Comparison of ENCODE assay signal across 8 cellular contexts in genomic region chr4:83455300-83456183, GRCh38. TPM values are rescaled to one million over a fixed set of nuclear protein-coding genes. Genes with fewer than 3 reads are reported as not detected.
DNase-seq lines count a peak whose midpoint lies in the region; ATAC-seq, FAIRE-seq and TF ChIP-seq lines count a peak whose summit lies in the region.

A gene with protein sequence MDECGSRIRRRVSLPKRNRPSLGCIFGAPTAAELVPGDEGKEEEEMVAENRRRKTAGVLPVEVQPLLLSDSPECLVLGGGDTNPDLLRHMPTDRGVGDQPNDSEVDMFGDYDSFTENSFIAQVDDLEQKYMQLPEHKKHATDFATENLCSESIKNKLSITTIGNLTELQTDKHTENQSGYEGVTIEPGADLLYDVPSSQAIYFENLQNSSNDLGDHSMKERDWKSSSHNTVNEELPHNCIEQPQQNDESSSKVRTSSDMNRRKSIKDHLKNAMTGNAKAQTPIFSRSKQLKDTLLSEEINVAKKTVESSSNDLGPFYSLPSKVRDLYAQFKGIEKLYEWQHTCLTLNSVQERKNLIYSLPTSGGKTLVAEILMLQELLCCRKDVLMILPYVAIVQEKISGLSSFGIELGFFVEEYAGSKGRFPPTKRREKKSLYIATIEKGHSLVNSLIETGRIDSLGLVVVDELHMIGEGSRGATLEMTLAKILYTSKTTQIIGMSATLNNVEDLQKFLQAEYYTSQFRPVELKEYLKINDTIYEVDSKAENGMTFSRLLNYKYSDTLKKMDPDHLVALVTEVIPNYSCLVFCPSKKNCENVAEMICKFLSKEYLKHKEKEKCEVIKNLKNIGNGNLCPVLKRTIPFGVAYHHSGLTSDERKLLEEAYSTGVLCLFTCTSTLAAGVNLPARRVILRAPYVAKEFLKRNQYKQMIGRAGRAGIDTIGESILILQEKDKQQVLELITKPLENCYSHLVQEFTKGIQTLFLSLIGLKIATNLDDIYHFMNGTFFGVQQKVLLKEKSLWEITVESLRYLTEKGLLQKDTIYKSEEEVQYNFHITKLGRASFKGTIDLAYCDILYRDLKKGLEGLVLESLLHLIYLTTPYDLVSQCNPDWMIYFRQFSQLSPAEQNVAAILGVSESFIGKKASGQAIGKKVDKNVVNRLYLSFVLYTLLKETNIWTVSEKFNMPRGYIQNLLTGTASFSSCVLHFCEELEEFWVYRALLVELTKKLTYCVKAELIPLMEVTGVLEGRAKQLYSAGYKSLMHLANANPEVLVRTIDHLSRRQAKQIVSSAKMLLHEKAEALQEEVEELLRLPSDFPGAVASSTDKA (minus strand): TSS chr4:83455823. CDS start chr4:83455693, 130 bp downstream.
MRPS18C (plus strand) TSS chr4:83456058; CDS start chr4:83456078, 20 bp downstream.

- 0 to 1% methylated on average over 44 to 52 of the region's 57 CpGs for WGBS in mesodermal cell (ENCODE audit: insufficient coverage in 2 of 2), 2 experiments

- no peaks in the 10 kb centered on the region for H3F3A ChIP-seq in OCI-LY1 (ENCODE audit: insufficient read depth, low read length)

- H3K27me3 ChIP-seq in OCI-LY1 (ENCODE audit: insufficient read depth, low read length) = no peaks in the 10 kb centered on the region

- H3K4me3 ChIP-seq in OCI-LY1 (ENCODE audit: low read depth, low read length, poor library complexity, severe bottlenecking) (peak within 1 kb of the TSS; percentile 91), mesodermal cell (ENCODE audit: extremely low read depth, insufficient read depth, low read length, poor library complexity, severe bottlenecking) (peak within 1 kb of the TSS; percentile 91)

- H3K4me2 ChIP-seq in OCI-LY1 (ENCODE audit: low read length) = peak within 1 kb of the TSS; percentile 97

- peak within 1 kb of the TSS; percentile 93 for H3K9ac ChIP-seq in OCI-LY1 (ENCODE audit: low read length)

- peaks cover 32% of the 10 kb centered on the region for H3K4me1 ChIP-seq in OCI-LY1 (ENCODE audit: insufficient read depth, low read length, severe bottlenecking)
- H3K4me1 ChIP-seq in mesodermal cell (ENCODE audit: control insufficient read depth, insufficient read depth, low read length, poor library complexity, severe bottlenecking) = no peaks in the 10 kb centered on the region

- H3K36me3 ChIP-seq in OCI-LY1 (ENCODE audit: insufficient read depth, low read length) = peaks cover 49% of the 10 kb centered on the region
- H3K36me3 ChIP-seq in mesodermal cell (ENCODE audit: control insufficient read depth, insufficient read depth, low read length) = peaks cover 44% of the 10 kb centered on the region

- H2AFZ ChIP-seq in OCI-LY1 (ENCODE audit: low read length) = no peak within 1 kb of the TSS; the same call in 1 of the 2 replicates

- peak; percentile 20; the same call in 1 of the 2 replicates for TF ChIP-seq CTCF in OCI-LY1 (IDR thresholded peaks at IDR 0.05; ENCODE audit: low read length)

- peak; percentile 95 for ATAC-seq in GM21515 (IDR thresholded peaks at IDR 0.05; ENCODE audit: unreplicated experiment)

- H3K9me3 ChIP-seq in OCI-LY1 (ENCODE audit: low read length) (no peaks in the 10 kb centered on the region), mesodermal cell (ENCODE audit: control insufficient read depth, low read length) (no peaks in the 10 kb centered on the region)

- H3K27ac ChIP-seq in OCI-LY1 (ENCODE audit: low read depth, low read length, poor library complexity, severe bottlenecking) (peak within 1 kb of the TSS; percentile 55), mesodermal cell (ENCODE audit: low read depth, low read length, severe bottlenecking) (peak within 1 kb of the TSS; percentile 97)

- peaks cover 26% of the 10 kb centered on the region for H3K79me2 ChIP-seq in OCI-LY1 (ENCODE audit: insufficient read depth, low read length)

- H4K20me1 ChIP-seq in OCI-LY1 (ENCODE audit: insufficient read depth, low read length) = no peaks in the 10 kb centered on the region

- FAIRE-seq in endometrium (lab: Jason Lieb, UNC) = peak; percentile 85

- no peaks in the 10 kb centered on the region for H3K9me2 ChIP-seq in OCI-LY1 (ENCODE audit: low read depth, low read length)

- peak; percentile 97 for DNase-seq in DMS 273 treated with DMSO at 0.1 percent for 48 hours (lab: John Stamatoyannopoulos, UW)
- DNase-seq in HuH-7 (ENCODE audit: low spot score) = peak; percentile 74
- peak; percentile 90 for DNase-seq in activated CD8-positive, alpha-beta memory T cell treated with anti-CD3 and anti-CD28 coated beads, Interleukin-2, amount 50 U/mL, for 4 hours
- peak; percentile 90 to 93 for DNase-seq in stimulated activated CD8-positive, alpha-beta memory T cell treated with anti-CD3 and anti-CD28 coated beads, Interleukin-15, amount 100 ng/mL, for 4 hours (ENCODE audit: low read depth in 2 of 2)

RNA-seq across cellular contexts. Expression of the first gene that starts in this region (rescaled TPM):
- 9.1 TPM for polyA plus RNA-seq in mesodermal cell (2013, experiment 1 of 2)
- 10.5 TPM for polyA plus RNA-seq in mesodermal cell (2013, experiment 2 of 2)

RNA-seq across cellular contexts. Expression of gene MRPS18C, which starts in this region (rescaled TPM):
- polyA plus RNA-seq in mesodermal cell (2013, experiment 1 of 2) = 55.5 TPM
- polyA plus RNA-seq in mesodermal cell (2013, experiment 2 of 2) = 59.8 TPM

Comparison
In these comparisons a context has a peak if more than half of its experiments do, and no peak if none do; other contexts are left out.
1. Peak in every context shown above with its lines: DNase-seq, ATAC-seq, H3K4me3 ChIP-seq and H3K27ac ChIP-seq.